In the genomic region with DNA sequence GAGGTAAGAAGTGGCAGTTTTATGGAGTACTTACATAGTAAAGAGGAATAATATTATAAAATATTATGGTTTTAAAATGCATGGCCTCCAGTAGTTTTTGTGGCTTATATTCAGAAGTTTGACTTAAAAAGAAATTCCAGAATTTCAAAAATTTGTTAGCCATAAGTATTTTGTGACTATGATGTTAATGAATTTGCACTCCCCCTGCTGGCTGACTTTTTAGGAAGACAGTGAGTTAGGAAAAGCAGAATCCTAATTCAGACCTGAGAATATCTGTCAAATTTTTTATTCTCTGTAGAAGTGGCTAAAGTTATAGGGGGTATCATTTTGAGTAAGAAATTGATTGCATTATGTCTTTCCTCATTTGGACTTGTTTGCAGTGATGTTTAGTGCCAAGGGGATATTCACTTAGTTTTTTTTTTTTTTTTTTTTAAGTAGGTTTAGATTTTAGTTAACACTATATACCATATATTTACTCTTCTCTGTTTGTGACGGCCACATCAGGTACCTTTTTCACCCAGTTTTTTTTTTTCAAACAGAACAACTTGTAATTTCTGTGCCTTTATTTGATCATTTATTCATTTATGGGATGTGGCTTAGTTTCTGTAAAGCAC, we compare ENCODE assay signal across 8 cellular contexts. TPM values are rescaled to one million over a fixed set of nuclear protein-coding genes. Genes with fewer than 3 reads are reported as not detected.
DNase-seq lines count a peak whose midpoint lies in the region; ATAC-seq and TF ChIP-seq lines count a peak whose summit lies in the region.

No MANE protein-coding gene starts in this region.

- WGBS in psoas muscle, 3 donors = 78 to 92% (median 80%) methylated on average over 1 of the region's 1 CpG

- in situ Hi-C loops in Panc1 (cut with HindIII; ENCODE audit: low pct_unique_long_range_greater_than_20kb, low sequenced_read_pairs) = no loop called here

- TSS peak; percentile 18 for BruUV-seq in Panc1 (replicated peaks; lab: Mats Ljungman, UMichigan)

- DNase-seq in AG09319 (ENCODE audit: extremely low read depth, low read depth) (no peak), GM06990 (ENCODE audit: extremely low read depth, insufficient read length) (no peak), Panc1 (ENCODE audit: low read depth, low spot score) (no peak), erythroblast (lab: John Stamatoyannopoulos, UW) (peak; percentile 48 to 79), psoas muscle (no peak)
- no peak for DNase-seq in activated effector memory CD4-positive, alpha-beta T cell treated with anti-CD3 and anti-CD28 coated beads, Interleukin-2, amount 50 U/mL, for 16 hours

- CTCF ChIA-PET in Panc1 (lab: Charles Lee) = interaction anchor here (0.6 to 0.7 kb wide), 2 partner anchors 10 to 155 kb away, joined by 4 to 7 read pairs; no protein-coding TSS in a partner anchor

- H3K27ac ChIP-seq in Panc1 (ENCODE audit: low read length) (no peak overlapping the region), psoas muscle (no peak overlapping the region)

- no peak overlapping the region for H3K4me3 ChIP-seq in GM06990 (replicated peaks; ENCODE audit: low read depth, low read length)
- no peak overlapping the region for H3K4me3 ChIP-seq in Panc1 (ENCODE audit: low read depth in 2 of 2, low read length in 2 of 2)
- H3K4me3 ChIP-seq in psoas muscle = no peak overlapping the region

- TF ChIP-seq POLR2A in erythroblast (IDR thresholded peaks at IDR 0.05; ENCODE audit: low read length) = no peak

- no peak for ATAC-seq in Panc1
- ATAC-seq in psoas muscle = peak in 1 of 4 donors; percentile 47
- ATAC-seq in GM21786 (IDR thresholded peaks at IDR 0.05; ENCODE audit: unreplicated experiment) = no peak
- no peak for ATAC-seq in HG03432 (IDR thresholded peaks at IDR 0.05; ENCODE audit: unreplicated experiment)

- POLR2A ChIA-PET in Panc1 (lab: Charles Lee) = no interaction called here

- no peaks in the 10 kb centered on the region for H3K9me3 ChIP-seq in Panc1 (ENCODE audit: control insufficient read depth, insufficient read depth, low read depth, low read length)
- H3K9me3 ChIP-seq in psoas muscle = no peaks in the 10 kb centered on the region

- H3K36me3 ChIP-seq in GM06990 (ENCODE audit: control insufficient read depth, insufficient read depth, low read length) = no peaks in the 10 kb centered on the region
- no peaks in the 10 kb centered on the region for H3K36me3 ChIP-seq in Panc1 (ENCODE audit: control insufficient read depth, insufficient read depth, low read length)
- H3K36me3 ChIP-seq in psoas muscle (ENCODE audit: insufficient read depth in 1 of 2, low read depth in 1 of 2) = no peaks in the 10 kb centered on the region

- H3K27me3 ChIP-seq in GM06990 (replicated peaks; ENCODE audit: control insufficient read depth, insufficient read depth, low read length) = no peaks in the 10 kb centered on the region
- no peaks in the 10 kb centered on the region for H3K27me3 ChIP-seq in Panc1 (ENCODE audit: control insufficient read depth, insufficient read depth, low read length)
- no peaks in the 10 kb centered on the region for H3K27me3 ChIP-seq in psoas muscle (ENCODE audit: insufficient read depth in 3 of 3, low read length in 2 of 3)

- intact Hi-C loops in Panc1 (cut with micrococcal nuclease; ENCODE audit: unreplicated experiment) = no loop called here
- intact Hi-C loops in psoas muscle (cut with DNase I) = loop anchor here in 1 of 2 donors (5.0 kb wide), 1 partner anchor 38 kb away; no protein-coding TSS in a partner anchor

- H3K4me1 ChIP-seq in Panc1 (ENCODE audit: control insufficient read depth, insufficient read depth, low read length) (peaks cover 16% of the 10 kb centered on the region), psoas muscle (peaks cover 43% of the 10 kb centered on the region)

- TF ChIP-seq CTCF in AG09319 (IDR thresholded peaks at IDR 0.05; ENCODE audit: low read depth, low read length) (peak; percentile 70), GM06990 (IDR thresholded peaks at IDR 0.05; ENCODE audit: insufficient read depth, low read length, poor library complexity, severe bottlenecking) (peak; percentile 52), Panc1 (IDR thresholded peaks at IDR 0.05) (peak; percentile 75; the same call in 1 of the 2 replicates), psoas muscle (IDR thresholded peaks at IDR 0.05) (peak; percentile 62)

RNA-seq across cellular contexts. Expression of a gene that starts 40.8 kb away (rescaled TPM):
- total RNA-seq in Panc1 (2021; ENCODE audit: unreplicated experiment) = 95.9 TPM
- polyA plus RNA-seq in Panc1 (2012; ENCODE audit: insufficient read length) = 86.1 TPM
- total RNA-seq in psoas muscle = 100 to 1,000 TPM; 141 to 166 (median 157) TPM
- polyA plus RNA-seq in psoas muscle = 10 to 100 TPM; 48.5 to 74.1 (median 58.8) TPM

Comparison
In these comparisons a context has a peak if more than half of its experiments do, and no peak if none do; other contexts are left out.
1. DNase-seq: peak in erythroblast (2 of 2); none in AG09319 (single experiment), GM06990 (single experiment), Panc1 (single experiment), psoas muscle (0 of 2) and activated effector memory CD4-positive, alpha-beta T cell treated with anti-CD3 and anti-CD28 coated beads, Interleukin-2, amount 50 U/mL, for 16 hours (single experiment).
2. Peak in every context shown above with its lines, with median percentiles within 50 percentile points of each other: CTCF ChIP-seq.